ENCODE assay signal across 22 cellular contexts in genomic region chr2:96082211-96083063, GRCh38. TPM values are rescaled to one million over a fixed set of nuclear protein-coding genes. Genes with fewer than 3 reads are reported as not detected.
A peak's percentile ranks its signal among the peaks of the same experiment; 100 is the strongest.
DNase-seq lines count a peak whose midpoint lies in the region; ATAC-seq and TF ChIP-seq lines count a peak whose summit lies in the region.
"Had no signal": no experiment of that assay in that cellular context is flagged by ENCODE, and none has a peak within 500 bp of the region (broad histone marks: within the 10 kb centered on the region; RNA-seq: fewer than 3 reads in every experiment).

No MANE protein-coding gene starts in this region.

- DNase-seq in activated T-cell treated with anti-CD3 and anti-CD28 coated beads, Interleukin-2, amount 50 U/mL, for 1 hour, result peak; percentile 5
- DNase-seq in activated T-cell treated with anti-CD3 and anti-CD28 coated beads, Interleukin-2, amount 50 U/mL, for 72 hours, result no peak
- DNase-seq in ascending aorta (ENCODE audit: low spot score in 2 of 2), result no peak
- DNase-seq in right cardiac atrium, result no peak
- no peak for DNase-seq in uterus
- no peak for DNase-seq in body of pancreas
- no peak for DNase-seq in prostate gland (ENCODE audit: low spot score)
- DNase-seq: CD4-positive, CD25-positive, alpha-beta regulatory T cell; DMS153; GDM1; NCI-H2227 treated with DMSO at 0.1 percent for 48 hours; NCI-H82; PC-9; stimulated activated CD4-positive, alpha-beta T cell treated with anti-CD3 and anti-CD28 coated beads, Interleukin-4, amount 100 ng/mL, for 1 hour had no signal

- WGBS in right cardiac atrium, result 84% methylated on average over 14 of the region's 14 CpGs
- WGBS in body of pancreas, 2 donors, result 81 to 91% methylated on average over 6 to 14 of the region's 14 CpGs
- WGBS in prostate gland, result 93% methylated on average over 14 of the region's 14 CpGs

- H3K36me3 Mint-ChIP-seq in activated T-cell treated with anti-CD3 and anti-CD28 coated beads, Interleukin-2, amount 50 U/mL, for 72 hours (ENCODE audit: insufficient read depth in 2 of 2), result no peaks in the 10 kb centered on the region
- H3K36me3 Mint-ChIP-seq: CD4-positive, CD25-positive, alpha-beta regulatory T cell had no signal

- H3K27ac Mint-ChIP-seq in activated T-cell treated with anti-CD3 and anti-CD28 coated beads, Interleukin-2, amount 50 U/mL, for 72 hours, result no peak overlapping the region
- H3K27ac Mint-ChIP-seq: CD4-positive, CD25-positive, alpha-beta regulatory T cell had no signal

- H3K27me3 ChIP-seq in ascending aorta (no peaks in the 10 kb centered on the region), right cardiac atrium (ENCODE audit: control insufficient read depth, insufficient read depth) (no peaks in the 10 kb centered on the region), uterus (no peaks in the 10 kb centered on the region), body of pancreas (no peaks in the 10 kb centered on the region), prostate gland (replicated peaks; ENCODE audit: insufficient read depth) (no peaks in the 10 kb centered on the region)
- H3K27me3 ChIP-seq: ovary had no signal

- no peak for ATAC-seq in activated T-cell treated with anti-CD3 and anti-CD28 coated beads, Interleukin-2, amount 50 U/mL, for 72 hours (replicated peaks in 1 of 2)
- ATAC-seq in right cardiac atrium, result peak; percentile 57 to 74
- no peak for ATAC-seq in body of pancreas
- ATAC-seq in HG02970 (IDR thresholded peaks at IDR 0.05; ENCODE audit: low FRiP score, unreplicated experiment), result no peak
- ATAC-seq: activated CD4-positive, CD25-positive, alpha-beta regulatory T cell treated with anti-CD3 and anti-CD28 coated beads, Interleukin-2, amount 50 U/mL, for 24 hours; GM12878 had no signal

- H3K9me3 Mint-ChIP-seq in activated T-cell treated with anti-CD3 and anti-CD28 coated beads, Interleukin-2, amount 50 U/mL, for 72 hours, result peaks cover 1% of the 10 kb centered on the region in 2 donors

- H3K4me3 ChIP-seq in ascending aorta, result no peak overlapping the region
- H3K4me3 ChIP-seq in right cardiac atrium (ENCODE audit: low read length), result no peak overlapping the region
- no peak overlapping the region for H3K4me3 ChIP-seq in uterus
- H3K4me3 ChIP-seq in body of pancreas, result no peak overlapping the region
- H3K4me3 ChIP-seq in prostate gland, result no peak overlapping the region
- H3K4me3 ChIP-seq: GM12878, HAP-1, ovary, PC-9 had no signal

- H3K27ac ChIP-seq in ascending aorta (peak overlapping the region; percentile 67 to 75), right cardiac atrium (ENCODE audit: low read length) (no peak overlapping the region), uterus (peak overlapping the region; percentile 21 to 41), body of pancreas (no peak overlapping the region), prostate gland (no peak overlapping the region)
- H3K27ac ChIP-seq: ovary, PC-9 had no signal

- intact Hi-C loops in ascending aorta (cut with DNase I), result no loop called here
- intact Hi-C loops in right cardiac atrium (cut with DNase I), result no loop called here
- intact Hi-C loops in uterus (cut with DNase I; ENCODE audit: low total_unique reads), result no loop called here
- intact Hi-C loops in body of pancreas (cut with DNase I), result no loop called here
- intact Hi-C loops in prostate gland (cut with DNase I), result no loop called here

- no peaks in the 10 kb centered on the region for H3K36me3 ChIP-seq in ascending aorta
- H3K36me3 ChIP-seq in uterus, result no peaks in the 10 kb centered on the region
- no peaks in the 10 kb centered on the region for H3K36me3 ChIP-seq in body of pancreas (replicated peaks in 1 of 2; ENCODE audit: insufficient read depth in 1 of 2, low read depth in 2 of 2)
- H3K36me3 ChIP-seq in prostate gland, result no peaks in the 10 kb centered on the region
- H3K36me3 ChIP-seq: HAP-1, ovary had no signal

- H3K27me3 Mint-ChIP-seq in activated T-cell treated with anti-CD3 and anti-CD28 coated beads, Interleukin-2, amount 50 U/mL, for 72 hours (ENCODE audit: low read depth), result no peaks in the 10 kb centered on the region

- TF ChIP-seq CTCF in ascending aorta (IDR thresholded peaks at IDR 0.05) (no peak), uterus (IDR thresholded peaks at IDR 0.05) (no peak), body of pancreas (IDR thresholded peaks at IDR 0.05) (no peak), prostate gland (IDR thresholded peaks at IDR 0.05) (no peak)

- H3K4me1 ChIP-seq in ascending aorta (peaks cover 4 to 12% of the 10 kb centered on the region in 2 donors), right cardiac atrium (ENCODE audit: control insufficient read depth, insufficient read depth, low read length) (peaks cover 12% of the 10 kb centered on the region), uterus (no peaks in the 10 kb centered on the region), body of pancreas (no peaks in the 10 kb centered on the region), prostate gland (replicated peaks) (no peaks in the 10 kb centered on the region)
- H3K4me1 ChIP-seq: HAP-1 had no signal

- H3K9me3 ChIP-seq in ascending aorta, result no peaks in the 10 kb centered on the region
- no peaks in the 10 kb centered on the region for H3K9me3 ChIP-seq in right cardiac atrium (ENCODE audit: control insufficient read depth, low read length)
- H3K9me3 ChIP-seq in uterus, result no peaks in the 10 kb centered on the region
- peaks cover 0 to under 1% (median 0%) of the 10 kb centered on the region in 3 donors for H3K9me3 ChIP-seq in body of pancreas
- H3K9me3 ChIP-seq in prostate gland, result no peaks in the 10 kb centered on the region
- H3K9me3 ChIP-seq: HAP-1, ovary had no signal

- TF ChIP-seq POLR2A in uterus (IDR thresholded peaks at IDR 0.05) (no peak), body of pancreas (IDR thresholded peaks at IDR 0.05) (no peak), prostate gland (IDR thresholded peaks at IDR 0.05) (no peak)

- no peaks in the 10 kb centered on the region for H3K4me1 Mint-ChIP-seq in activated T-cell treated with anti-CD3 and anti-CD28 coated beads, Interleukin-2, amount 50 U/mL, for 72 hours (ENCODE audit: low read depth)

- H3K4me3 Mint-ChIP-seq in activated T-cell treated with anti-CD3 and anti-CD28 coated beads, Interleukin-2, amount 50 U/mL, for 72 hours, result no peak overlapping the region
- H3K4me3 Mint-ChIP-seq: CD4-positive, CD25-positive, alpha-beta regulatory T cell had no signal

RNA-seq across cellular contexts. Expression of gene ADRA2B, which starts 33.9 kb away (rescaled TPM):
- total RNA-seq in activated T-cell treated with anti-CD3 and anti-CD28 coated beads, Interleukin-2, amount 50 U/mL, for 72 hours, result 1 to 10 TPM; 1.7 to 2.1 TPM
- 9.4 TPM for total RNA-seq in ascending aorta
- total RNA-seq in right cardiac atrium, result under 1 TPM; 0.11 to 0.91 (median 0.66) TPM
- 2.2 TPM for polyA plus RNA-seq in right cardiac atrium
- 1 to 10 TPM in 2 of 4 donors, under 1 TPM in 1, not detected in 1; 0.51 to 5.4 (median 2.6) TPM for total RNA-seq in uterus
- total RNA-seq in body of pancreas, result under 1 TPM; under 0.01 to 0.26 TPM
- 1 to 10 TPM in 1 of 2 donors, under 1 TPM in 1; 0.23 to 5.0 TPM for total RNA-seq in prostate gland
- total RNA-seq: A673, SK-MEL-5 had no signal
- polyA plus RNA-seq: CD4-positive, CD25-positive, alpha-beta regulatory T cell had no signal

RNA-seq across cellular contexts. Expression of gene GPAT2, which starts 47.7 kb away (rescaled TPM):
- 10 to 100 TPM; 11.1 to 12.4 TPM for total RNA-seq in activated T-cell treated with anti-CD3 and anti-CD28 coated beads, Interleukin-2, amount 50 U/mL, for 72 hours
- total RNA-seq in ascending aorta (9.4 TPM), right cardiac atrium (1 to 10 TPM; 1.7 to 3.1 (median 2.0) TPM), uterus (1 to 10 TPM in 3 of 4 donors, not detected in 1; 4.8 to 5.4 (median 5.3) TPM), body of pancreas (1 to 10 TPM; 1.6 to 2.0 TPM), prostate gland (10 to 100 TPM in 1 of 2 donors, under 1 TPM in 1; 0.96 to 19.5 TPM)
- 1.1 TPM for polyA plus RNA-seq in right cardiac atrium
- total RNA-seq: A673, GM12878, SK-MEL-5 had no signal

RNA-seq across cellular contexts. Expression of gene ASTL, which starts 55.9 kb away (rescaled TPM):
- total RNA-seq in activated T-cell treated with anti-CD3 and anti-CD28 coated beads, Interleukin-2, amount 50 U/mL, for 72 hours, result 1 to 10 TPM; 8.1 to 9.1 TPM
- not detected for total RNA-seq in ascending aorta
- not detected for total RNA-seq in right cardiac atrium
- not detected for polyA plus RNA-seq in right cardiac atrium
- total RNA-seq in uterus, result not detected
- not detected for total RNA-seq in body of pancreas
- total RNA-seq in prostate gland, result under 1 TPM in 1 of 2 donors, not detected in 1; 0.57 TPM
- total RNA-seq: A673, PC-9, SK-MEL-5, skeletal muscle tissue had no signal

Comparison
In these comparisons a context has a peak if more than half of its experiments do, and no peak if none do; other contexts are left out.
1. ATAC-seq: peak in right cardiac atrium (2 of 2); none in activated T-cell treated with anti-CD3 and anti-CD28 coated beads, Interleukin-2, amount 50 U/mL, for 72 hours (0 of 2), body of pancreas (single experiment) and HG02970 (single experiment).
2. H3K27ac ChIP-seq: peak in ascending aorta (2 of 2) and uterus (2 of 2); none in right cardiac atrium (single experiment), body of pancreas (0 of 4) and prostate gland (0 of 2).